ENCODE assay signal across 8 cellular contexts in genomic region chr14:55026793-55027560, GRCh38. TPM values are rescaled to one million over a fixed set of nuclear protein-coding genes. Genes with fewer than 3 reads are reported as not detected.
DNase-seq lines count a peak whose midpoint lies in the region; ATAC-seq and TF ChIP-seq lines count a peak whose summit lies in the region.

SOCS4 (plus strand) TSS chr14:55027236; CDS start chr14:55043042, 15,806 bp downstream.
WDHD1 (minus strand) TSS chr14:55027099; CDS start chr14:55026787, 312 bp downstream.

- H3K9me3 ChIP-seq in mucosa of descending colon, result no peaks in the 10 kb centered on the region

- peaks cover 21% of the 10 kb centered on the region for H3K4me1 ChIP-seq in mucosa of descending colon (ENCODE audit: low read depth)

- no peaks in the 10 kb centered on the region for H3K36me3 ChIP-seq in mucosa of descending colon (ENCODE audit: low read depth)

- TF ChIP-seq RAD21 in Ishikawa (IDR thresholded peaks at IDR 0.05; ENCODE audit: low read depth), result no peak

- H3K4me3 ChIP-seq in mucosa of descending colon, result peak within 1 kb of the TSS; percentile 42

- no peak for TF ChIP-seq EP300 in Ishikawa (IDR thresholded peaks at IDR 0.05; ENCODE audit: borderline replicate concordance)

- ATAC-seq in GM21619 (IDR thresholded peaks at IDR 0.05; ENCODE audit: unreplicated experiment), result peak; percentile 93
- ATAC-seq in mucosa of descending colon, result peak; percentile 100

- peak within 1 kb of the TSS; percentile 80 for H3K27ac ChIP-seq in epithelial cell of prostate

- peak; percentile 84 for DNase-seq in DMS53 treated with DMSO at 0.1 percent for 48 hours (lab: John Stamatoyannopoulos, UW; ENCODE audit: unreplicated experiment)
- peak; percentile 95 for DNase-seq in OCI-M2 (lab: John Stamatoyannopoulos, UW; ENCODE audit: unreplicated experiment)
- peak; percentile 95 for DNase-seq in activated T-cell treated with anti-CD3 and anti-CD28 coated beads for 4 hours
- DNase-seq in epithelial cell of prostate (ENCODE audit: low read depth, low spot score), result peak; percentile 60
- DNase-seq in mucosa of descending colon, result peak; percentile 96 to 98 (median 97)
- DNase-seq in stimulated activated CD8-positive, alpha-beta memory T cell treated with anti-CD3 and anti-CD28 coated beads, Interleukin-4, amount 100 ng/mL, for 1 hour (ENCODE audit: low read depth in 2 of 2, low spot score in 1 of 2), result peak; percentile 88 to 92

- intact Hi-C loops in mucosa of descending colon (cut with DNase I, micrococcal nuclease), result no loop called here

- no peak for TF ChIP-seq CTCF in mucosa of descending colon (IDR thresholded peaks at IDR 0.05)

TF ChIP-seq in Ishikawa, 13 proteins besides CTCF, POLR2A, EP300 and RAD21:
- TF ChIP-seq, protein P1, sequence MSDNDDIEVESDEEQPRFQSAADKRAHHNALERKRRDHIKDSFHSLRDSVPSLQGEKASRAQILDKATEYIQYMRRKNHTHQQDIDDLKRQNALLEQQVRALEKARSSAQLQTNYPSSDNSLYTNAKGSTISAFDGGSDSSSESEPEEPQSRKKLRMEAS (IDR thresholded peaks at IDR 0.05), result peak; percentile 94
- 0 out of 2 replicates have a peak, but pooled peaks have one; percentile 20 for TF ChIP-seq YY1 (IDR thresholded peaks at IDR 0.05; ENCODE audit: low read depth)
- 0 out of 2 replicates have a peak, but pooled peaks have one; percentile 30 for TF ChIP-seq ZBTB7A (IDR thresholded peaks at IDR 0.05; ENCODE audit: low read depth)
- TF ChIP-seq, protein P2, sequence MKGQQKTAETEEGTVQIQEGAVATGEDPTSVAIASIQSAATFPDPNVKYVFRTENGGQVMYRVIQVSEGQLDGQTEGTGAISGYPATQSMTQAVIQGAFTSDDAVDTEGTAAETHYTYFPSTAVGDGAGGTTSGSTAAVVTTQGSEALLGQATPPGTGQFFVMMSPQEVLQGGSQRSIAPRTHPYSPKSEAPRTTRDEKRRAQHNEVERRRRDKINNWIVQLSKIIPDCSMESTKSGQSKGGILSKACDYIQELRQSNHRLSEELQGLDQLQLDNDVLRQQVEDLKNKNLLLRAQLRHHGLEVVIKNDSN (IDR thresholded peaks at IDR 0.05), result no peak
- TF ChIP-seq, protein P3, sequence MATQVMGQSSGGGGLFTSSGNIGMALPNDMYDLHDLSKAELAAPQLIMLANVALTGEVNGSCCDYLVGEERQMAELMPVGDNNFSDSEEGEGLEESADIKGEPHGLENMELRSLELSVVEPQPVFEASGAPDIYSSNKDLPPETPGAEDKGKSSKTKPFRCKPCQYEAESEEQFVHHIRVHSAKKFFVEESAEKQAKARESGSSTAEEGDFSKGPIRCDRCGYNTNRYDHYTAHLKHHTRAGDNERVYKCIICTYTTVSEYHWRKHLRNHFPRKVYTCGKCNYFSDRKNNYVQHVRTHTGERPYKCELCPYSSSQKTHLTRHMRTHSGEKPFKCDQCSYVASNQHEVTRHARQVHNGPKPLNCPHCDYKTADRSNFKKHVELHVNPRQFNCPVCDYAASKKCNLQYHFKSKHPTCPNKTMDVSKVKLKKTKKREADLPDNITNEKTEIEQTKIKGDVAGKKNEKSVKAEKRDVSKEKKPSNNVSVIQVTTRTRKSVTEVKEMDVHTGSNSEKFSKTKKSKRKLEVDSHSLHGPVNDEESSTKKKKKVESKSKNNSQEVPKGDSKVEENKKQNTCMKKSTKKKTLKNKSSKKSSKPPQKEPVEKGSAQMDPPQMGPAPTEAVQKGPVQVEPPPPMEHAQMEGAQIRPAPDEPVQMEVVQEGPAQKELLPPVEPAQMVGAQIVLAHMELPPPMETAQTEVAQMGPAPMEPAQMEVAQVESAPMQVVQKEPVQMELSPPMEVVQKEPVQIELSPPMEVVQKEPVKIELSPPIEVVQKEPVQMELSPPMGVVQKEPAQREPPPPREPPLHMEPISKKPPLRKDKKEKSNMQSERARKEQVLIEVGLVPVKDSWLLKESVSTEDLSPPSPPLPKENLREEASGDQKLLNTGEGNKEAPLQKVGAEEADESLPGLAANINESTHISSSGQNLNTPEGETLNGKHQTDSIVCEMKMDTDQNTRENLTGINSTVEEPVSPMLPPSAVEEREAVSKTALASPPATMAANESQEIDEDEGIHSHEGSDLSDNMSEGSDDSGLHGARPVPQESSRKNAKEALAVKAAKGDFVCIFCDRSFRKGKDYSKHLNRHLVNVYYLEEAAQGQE (IDR thresholded peaks at IDR 0.05; ENCODE audit: low read depth), result peak; percentile 5; the same call in 1 of the 2 replicates
- TF ChIP-seq TAF1 (IDR thresholded peaks at IDR 0.05; ENCODE audit: low read depth), result peak; percentile 93
- no peak; the same call in 1 of the 2 replicates for TF ChIP-seq TEAD4 (IDR thresholded peaks at IDR 0.05)
- TF ChIP-seq NFIC (IDR thresholded peaks at IDR 0.05), result no peak
- no peak for TF ChIP-seq CEBPB (IDR thresholded peaks at IDR 0.05)
- TF ChIP-seq TCF12 (IDR thresholded peaks at IDR 0.05; ENCODE audit: low read depth), result peak; percentile 59; the same call in 1 of the 2 replicates
- TF ChIP-seq FOXM1 (IDR thresholded peaks at IDR 0.05; ENCODE audit: borderline replicate concordance, low read depth), result no peak
- TF ChIP-seq CREB1 (IDR thresholded peaks at IDR 0.05; ENCODE audit: low read depth), result peak; percentile 93
- TF ChIP-seq EGR1 (IDR thresholded peaks at IDR 0.05), result peak; percentile 98

RNA-seq across cellular contexts. Expression of gene SOCS4, which starts in this region (rescaled TPM):
- total RNA-seq in mucosa of descending colon, result 10 to 100 TPM; 16.6 to 41.6 (median 23.5) TPM

RNA-seq across cellular contexts. Expression of gene WDHD1, which starts in this region (rescaled TPM):
- 1 to 10 TPM; 2.6 to 6.5 (median 3.4) TPM for total RNA-seq in mucosa of descending colon

Comparison
In these comparisons a context has a peak if more than half of its experiments do, and no peak if none do; other contexts are left out.
1. Peak in every context shown above with its lines: DNase-seq, ATAC-seq, H3K4me3 ChIP-seq and H3K27ac ChIP-seq.